ENCODE assay signal across 8 cellular contexts in genomic region chr6:43170452-43171283, GRCh38. TPM values are rescaled to one million over a fixed set of nuclear protein-coding genes. Genes with fewer than 3 reads are reported as not detected.
DNase-seq lines count a peak whose midpoint lies in the region; ATAC-seq and TF ChIP-seq lines count a peak whose summit lies in the region.

Gene SRF (plus strand): TSS chr6:43171269. CDS start chr6:43171657, 388 bp downstream.

- H3K36me3 ChIP-seq in ascending aorta = peaks cover 5% of the 10 kb centered on the region in 2 donors
- peaks cover 0 to 3% of the 10 kb centered on the region in 2 donors for H3K36me3 ChIP-seq in vagina

- H3K4me3 ChIP-seq in ascending aorta = peak within 1 kb of the TSS; percentile 88 to 95
- peak within 1 kb of the TSS; percentile 96 for H3K4me3 ChIP-seq in right cardiac atrium (ENCODE audit: low read length)
- peak within 1 kb of the TSS; percentile 80 to 88 for H3K4me3 ChIP-seq in vagina

- peak in 1 of 3 experiments; percentile 5 for TF ChIP-seq CTCF in ascending aorta (IDR thresholded peaks at IDR 0.05)
- TF ChIP-seq CTCF in vagina (IDR thresholded peaks at IDR 0.05) = no peak

- ATAC-seq in HG02885 (IDR thresholded peaks at IDR 0.05; ENCODE audit: poor library complexity, unreplicated experiment) (peak; percentile 69), right cardiac atrium (peak; percentile 80 to 82)

- under 1% methylated on average over 43 of the region's 43 CpGs for WGBS in right cardiac atrium

- peak; percentile 96 to 97 for DNase-seq in NCI-H187 (lab: John Stamatoyannopoulos, UW)
- DNase-seq in T-helper 2 cell = peak; percentile 91 to 99 (median 98)
- DNase-seq in ascending aorta (ENCODE audit: low spot score in 2 of 2) = peak; percentile 100
- DNase-seq in right cardiac atrium = peak; percentile 99 to 100 (median 99)
- DNase-seq in pulmonary artery endothelial cell (ENCODE audit: low read depth, low spot score) = peak; percentile 98
- peak; percentile 100 for DNase-seq in vagina (ENCODE audit: extremely low spot score in 2 of 2)

- intact Hi-C loops in ascending aorta (cut with DNase I) (loop anchor here (1.0 to 10.0 kb wide), 7 partner anchors 112 to 1126 kb away; partner anchors contain the start of genes BICRAL, HSP90AB1, KLHDC3 and MEA1), right cardiac atrium (cut with DNase I) (no loop called here), vagina (cut with DNase I) (no loop called here)

- H3K27me3 ChIP-seq in ascending aorta = no peaks in the 10 kb centered on the region
- no peaks in the 10 kb centered on the region for H3K27me3 ChIP-seq in right cardiac atrium (ENCODE audit: control insufficient read depth, insufficient read depth)
- no peaks in the 10 kb centered on the region for H3K27me3 ChIP-seq in vagina

- TF ChIP-seq POLR2A in GM15510 (IDR thresholded peaks at IDR 0.05; ENCODE audit: borderline replicate concordance, extremely low read depth, insufficient read length) (peak; percentile 44), vagina (IDR thresholded peaks at IDR 0.05) (no peak)

- H3K9me3 ChIP-seq in ascending aorta (no peaks in the 10 kb centered on the region), right cardiac atrium (ENCODE audit: control insufficient read depth, low read length) (no peaks in the 10 kb centered on the region), vagina (no peaks in the 10 kb centered on the region)

- H3K4me1 ChIP-seq in ascending aorta = peaks cover 8 to 24% of the 10 kb centered on the region in 2 donors
- H3K4me1 ChIP-seq in right cardiac atrium (ENCODE audit: control insufficient read depth, insufficient read depth, low read length) = peaks cover 10% of the 10 kb centered on the region
- H3K4me1 ChIP-seq in vagina = peaks cover 30% of the 10 kb centered on the region

- H3K27ac ChIP-seq in ascending aorta = peak within 1 kb of the TSS; percentile 98
- H3K27ac ChIP-seq in right cardiac atrium (ENCODE audit: low read length) = peak within 1 kb of the TSS; percentile 98
- peak within 1 kb of the TSS; percentile 97 for H3K27ac ChIP-seq in vagina

RNA-seq across cellular contexts. Expression of gene SRF, which starts in this region (rescaled TPM):
- total RNA-seq in ascending aorta (71.2 TPM), right cardiac atrium (100 to 1,000 TPM in 1 of 4 donors, 10 to 100 TPM in 3; 64.7 to 114 (median 72.7) TPM), pulmonary artery endothelial cell (20.4 and 24.3 TPM in 2 replicates), vagina (28.2 TPM)
- 55.3 TPM for polyA plus RNA-seq in right cardiac atrium

Comparison
In these comparisons a context has a peak if more than half of its experiments do, and no peak if none do; other contexts are left out.
1. Peak in every context shown above with its lines: DNase-seq, ATAC-seq, H3K4me3 ChIP-seq and H3K27ac ChIP-seq.